In the genomic region with DNA sequence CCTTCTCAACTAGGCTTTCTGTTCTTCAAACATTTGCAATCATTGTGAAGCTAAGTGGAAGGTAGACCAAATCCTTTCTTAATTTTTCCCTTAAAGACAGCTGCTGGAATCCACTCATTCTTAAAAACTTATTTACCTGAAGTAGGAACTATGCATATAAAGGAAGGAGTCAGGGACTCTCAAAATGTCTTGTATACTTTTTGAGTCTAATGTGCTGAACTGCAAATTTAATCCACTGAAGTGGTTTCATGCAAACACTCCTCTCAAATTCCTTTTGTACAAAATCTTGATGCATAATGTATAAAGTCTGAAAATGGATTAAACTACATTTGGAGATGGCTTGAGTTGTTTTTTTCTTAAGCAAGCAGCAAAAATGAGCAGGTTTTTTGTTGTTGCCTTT, we compare ENCODE assay signal across 15 cellular contexts.
"Had no signal": no experiment of that assay in that cellular context is flagged by ENCODE, and none has a peak within 500 bp of the region (broad histone marks: within the 10 kb centered on the region; RNA-seq: fewer than 3 reads in every experiment).

No MANE protein-coding gene starts in this region.

- H3K4me1 Mint-ChIP-seq: nephron progenitor cell had no signal

- H3K27ac ChIP-seq: hepatocyte, tibial nerve, vagina had no signal

- H3K36me3 ChIP-seq: tibial nerve, vagina had no signal

- H3K9me3 ChIP-seq: tibial nerve, vagina had no signal

- H3K27me3 ChIP-seq: hepatocyte, tibial nerve, vagina had no signal

- DNase-seq: activated CD4-positive, CD25-positive, alpha-beta regulatory T cell treated with anti-CD3 and anti-CD28 coated beads, Interleukin-2, amount 50 U/mL, for 72 hours; activated naive CD4-positive, alpha-beta T cell treated with anti-CD3 and anti-CD28 coated beads for 36 hours; effector memory CD8-positive, alpha-beta T cell; islet precursor cell; mesenchymal stem cell; nephron progenitor cell; occipital lobe; stimulated activated CD4-positive, alpha-beta T cell treated with anti-CD3 and anti-CD28 coated beads, Interleukin-12 subunit alpha, Interleukin-12 subunit beta, amount 100 ng/mL, for 4 hours; stimulated activated CD4-positive, alpha-beta T cell treated with anti-CD3 and anti-CD28 coated beads, Interleukin-2, amount 100 ng/mL, for 24 hours; T-cell had no signal

- H3K9me3 Mint-ChIP-seq: activated naive CD4-positive, alpha-beta T cell treated with anti-CD3 and anti-CD28 coated beads for 36 hours; effector memory CD8-positive, alpha-beta T cell; nephron progenitor cell had no signal

- H3K4me3 Mint-ChIP-seq: activated naive CD4-positive, alpha-beta T cell treated with anti-CD3 and anti-CD28 coated beads for 36 hours; nephron progenitor cell; T-cell had no signal

- H3K36me3 Mint-ChIP-seq: T-cell had no signal

- H3K27ac Mint-ChIP-seq: activated naive CD4-positive, alpha-beta T cell treated with anti-CD3 and anti-CD28 coated beads for 36 hours; activated T-helper 2 cell treated with anti-CD3 and anti-CD28 coated beads, Interferon-gamma antibody, Interleukin-2, Interleukin-4, amounts not matched to agents 10 μg/mL and 5 μg/mL and 100 μg/mL, durations not matched to agents 14 hours and 24 hours and 36 hours; nephron progenitor cell; T-cell had no signal

- H3K4me3 ChIP-seq: hepatocyte, tibial nerve, vagina had no signal

- ATAC-seq: left lobe of liver had no signal
